23 cellular contexts compared by ENCODE assay signal in genomic region chr16:51009359-51009758, GRCh38.
"Had no signal": no experiment of that assay in that cellular context is flagged by ENCODE, and none has a peak within 500 bp of the region (broad histone marks: within the 10 kb centered on the region; RNA-seq: fewer than 3 reads in every experiment).

No MANE protein-coding gene starts in this region.

- H3K4me1 Mint-ChIP-seq: naive B cell had no signal

- H3K4me3 Mint-ChIP-seq: dendritic cell treated with granulocyte-macrophage colony-stimulating factor and Interleukin-4, amounts not matched to agents 40 ng/mL and 50 ng/mL, for 4 days; effector memory CD8-positive, alpha-beta T cell; endodermal cell; mesothelial cell of epicardium; naive B cell had no signal

- H3K27ac Mint-ChIP-seq: dendritic cell treated with granulocyte-macrophage colony-stimulating factor and Interleukin-4, amounts not matched to agents 40 ng/mL and 50 ng/mL, for 4 days; effector memory CD8-positive, alpha-beta T cell; endodermal cell; mesothelial cell of epicardium; naive B cell had no signal

- H3K9me3 ChIP-seq: esophagus squamous epithelium, gastrocnemius medialis, lower lobe of right lung, mucosa of descending colon had no signal

- ATAC-seq: effector memory CD8-positive, alpha-beta T cell; esophagus mucosa; gastrocnemius medialis; heart right ventricle; left cardiac atrium; lower lobe of right lung; mucosa of descending colon had no signal

- H3K36me3 Mint-ChIP-seq: mesothelial cell of epicardium, naive B cell had no signal

- H3K4me1 ChIP-seq: esophagus squamous epithelium, gastrocnemius medialis, heart right ventricle, left ventricle myocardium inferior, lower lobe of right lung had no signal

- H3K4me3 ChIP-seq: esophagus squamous epithelium, gastrocnemius medialis, heart right ventricle, left ventricle myocardium inferior, lower lobe of right lung, mucosa of descending colon had no signal

- H3K36me3 ChIP-seq: esophagus squamous epithelium, gastrocnemius medialis, heart right ventricle, left ventricle myocardium inferior, lower lobe of right lung had no signal

- H3K9me3 Mint-ChIP-seq: dendritic cell treated with granulocyte-macrophage colony-stimulating factor and Interleukin-4, amounts not matched to agents 40 ng/mL and 50 ng/mL, for 4 days had no signal

- H3K27ac ChIP-seq: epithelial cell of prostate, esophagus squamous epithelium, gastrocnemius medialis, heart right ventricle, left ventricle myocardium inferior, lower lobe of right lung had no signal

- DNase-seq: cortex of kidney; effector CD8-positive, alpha-beta T cell; effector memory CD8-positive, alpha-beta T cell; endodermal cell; erythroblast; esophagus squamous epithelium; foreskin fibroblast; foreskin melanocyte; gastrocnemius medialis; glutamatergic neuron; head of caudate nucleus; heart right ventricle; hippocampal formation; left cardiac atrium; left ventricle myocardium inferior; lower lobe of right lung; mesenchymal stem cell; mucosa of descending colon; naive B cell had no signal

- H3K27me3 ChIP-seq: esophagus squamous epithelium, gastrocnemius medialis, heart right ventricle had no signal
